In the genomic region with DNA sequence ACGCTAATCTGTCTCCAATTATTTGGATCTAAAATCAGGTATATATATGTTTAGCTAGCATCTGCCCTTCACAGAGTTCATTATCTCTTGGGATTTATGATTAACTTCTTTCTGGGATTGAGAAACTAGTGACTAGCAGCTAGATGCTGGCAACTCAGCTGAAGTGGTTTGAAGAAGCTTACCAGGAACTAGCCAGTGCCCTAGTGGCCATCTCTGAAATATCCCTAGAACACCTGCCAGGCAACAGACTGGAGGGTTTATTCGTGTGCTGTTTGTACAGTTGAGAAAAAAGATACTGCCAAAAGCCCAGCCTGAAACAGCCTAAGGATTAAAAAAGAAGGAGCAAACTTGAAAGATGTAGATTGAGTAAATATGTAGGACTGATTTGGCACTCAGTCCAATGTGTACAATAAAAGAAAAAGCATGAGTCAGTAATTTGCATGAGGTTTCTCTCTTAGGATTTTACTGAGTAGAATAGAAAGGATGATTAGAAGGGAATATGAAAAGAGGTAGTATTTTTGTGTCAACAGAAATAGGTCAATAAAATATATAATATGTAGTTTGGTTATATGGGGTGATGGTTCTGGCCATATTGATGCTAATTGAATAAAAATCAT, we compare ENCODE assay signal across 9 cellular contexts.
DNase-seq lines count a peak whose midpoint lies in the region; ATAC-seq, FAIRE-seq and TF ChIP-seq lines count a peak whose summit lies in the region.
"Had no signal": no experiment of that assay in that cellular context is flagged by ENCODE, and none has a peak within 500 bp of the region (broad histone marks: within the 10 kb centered on the region; RNA-seq: fewer than 3 reads in every experiment).

No MANE protein-coding gene starts in this region.

- H3K36me3 ChIP-seq in astrocyte (ENCODE audit: insufficient read depth, low read length) (no peaks in the 10 kb centered on the region), neural progenitor cell (no peaks in the 10 kb centered on the region), tibial artery (no peaks in the 10 kb centered on the region)

- H3K4me1 ChIP-seq in astrocyte (ENCODE audit: insufficient read depth, low read length) = no peaks in the 10 kb centered on the region
- peaks cover 53% of the 10 kb centered on the region for H3K4me1 ChIP-seq in neural progenitor cell
- no peaks in the 10 kb centered on the region for H3K4me1 ChIP-seq in tibial artery

- no peaks in the 10 kb centered on the region for H3K27me3 ChIP-seq in AG04450 (ENCODE audit: control insufficient read depth, insufficient read depth, low read length)
- H3K27me3 ChIP-seq in astrocyte (ENCODE audit: insufficient read depth, low read length) = no peaks in the 10 kb centered on the region
- H3K27me3 ChIP-seq in neural progenitor cell = no peaks in the 10 kb centered on the region
- no peaks in the 10 kb centered on the region for H3K27me3 ChIP-seq in tibial artery

- CTCF ChIA-PET in AG04450 (lab: Charles Lee) = interaction anchor here (1.0 kb wide), 1 partner anchor 10 kb away, joined by 3 read pairs; no protein-coding TSS in a partner anchor

- ATAC-seq in GM19351 (IDR thresholded peaks at IDR 0.05; ENCODE audit: unreplicated experiment) = peak; percentile 94
- ATAC-seq in HG03378 (IDR thresholded peaks at IDR 0.05; ENCODE audit: unreplicated experiment) = peak; percentile 86

- H3K9me3 ChIP-seq in AG04450 (ENCODE audit: control insufficient read depth, insufficient read depth, low read length) (peaks cover 3% of the 10 kb centered on the region; the same call in 1 of the 2 replicates), astrocyte (ENCODE audit: insufficient read depth, low read depth, low read length) (no peaks in the 10 kb centered on the region), neural progenitor cell (ENCODE audit: low read depth) (no peaks in the 10 kb centered on the region), tibial artery (no peaks in the 10 kb centered on the region)

- H2AFZ ChIP-seq in astrocyte (ENCODE audit: low read depth, low read length) (no peak overlapping the region), neural progenitor cell (replicated peaks) (peak overlapping the region; percentile 22)

- H3K27me3 Mint-ChIP-seq in astrocyte (ENCODE audit: low read depth, unreplicated experiment) (no peaks in the 10 kb centered on the region), neural progenitor cell (ENCODE audit: insufficient read depth, low read depth) (peaks cover 4% of the 10 kb centered on the region)

- no peak for DNase-seq in AG04450 (ENCODE audit: low read depth, low spot score)
- no peak for DNase-seq in astrocyte (ENCODE audit: low read depth)
- DNase-seq in neural progenitor cell (ENCODE audit: low spot score) = peak; percentile 58
- DNase-seq in tibial artery = no peak
- DNase-seq in dedifferentiated amniotic fluid mesenchymal stem cell (ENCODE audit: extremely low spot score) = no peak
- no peak for DNase-seq in stimulated activated CD4-positive, alpha-beta T cell treated with anti-CD3 and anti-CD28 coated beads, Interleukin-1b, Interleukin-23, amount 100 ng/mL, for 48 hours

- POLR2A ChIA-PET in AG04450 (lab: Yijun Ruan, JAX) = no interaction called here

- H4K20me1 ChIP-seq in astrocyte (ENCODE audit: insufficient read depth, low read length) (no peaks in the 10 kb centered on the region), neural progenitor cell (ENCODE audit: low read depth) (no peaks in the 10 kb centered on the region)

- H3K4me3 ChIP-seq in AG04450 (ENCODE audit: low read depth, low read length) (no peak overlapping the region), astrocyte (ENCODE audit: insufficient read depth, low read depth, low read length) (no peak overlapping the region), neural progenitor cell (no peak overlapping the region), tibial artery (no peak overlapping the region)

- H3K4me1 Mint-ChIP-seq in astrocyte (ENCODE audit: low read depth, unreplicated experiment) (peaks cover 6% of the 10 kb centered on the region), neural progenitor cell (peaks cover 35% of the 10 kb centered on the region)

- H3K36me3 Mint-ChIP-seq in astrocyte (ENCODE audit: low read depth, unreplicated experiment) (no peaks in the 10 kb centered on the region), neural progenitor cell (no peaks in the 10 kb centered on the region)

- H3K9me3 Mint-ChIP-seq in astrocyte (ENCODE audit: unreplicated experiment) (no peaks in the 10 kb centered on the region), neural progenitor cell (peaks cover 9% of the 10 kb centered on the region)

- intact Hi-C loops in tibial artery (cut with DNase I; ENCODE audit: low total_unique reads) = no loop called here

- H3K9ac ChIP-seq in astrocyte (ENCODE audit: low read length) = no peak overlapping the region
- H3K9ac ChIP-seq in neural progenitor cell = no peak overlapping the region

- H3K27ac Mint-ChIP-seq in astrocyte (ENCODE audit: unreplicated experiment) (no peak overlapping the region), neural progenitor cell (no peak overlapping the region)

- peaks cover 15% of the 10 kb centered on the region for H3F3A ChIP-seq in neural progenitor cell (ENCODE audit: low read depth)

- H3K4me3 Mint-ChIP-seq in astrocyte (ENCODE audit: unreplicated experiment) (no peak overlapping the region), neural progenitor cell (no peak overlapping the region)

- FAIRE-seq in astrocyte (lab: Jason Lieb, UNC) = no peak
- FAIRE-seq: G401.6 had no signal

- H3K27ac ChIP-seq in AG04450 (ENCODE audit: low read depth, low read length) (no peak overlapping the region), astrocyte (ENCODE audit: low read depth, low read length) (no peak overlapping the region), neural progenitor cell (no peak overlapping the region), tibial artery (no peak overlapping the region)

- peak; percentile 53 for TF ChIP-seq CTCF in AG04450 (IDR thresholded peaks at IDR 0.05; ENCODE audit: low read depth, low read length)
- TF ChIP-seq CTCF in astrocyte (IDR thresholded peaks at IDR 0.05; ENCODE audit: insufficient read depth, low read depth, low read length) = peak; percentile 29
- peak; percentile 65 for TF ChIP-seq CTCF in neural progenitor cell (IDR thresholded peaks at IDR 0.05)
- TF ChIP-seq CTCF in tibial artery (IDR thresholded peaks at IDR 0.05) = no peak

- H3K79me2 ChIP-seq in astrocyte (ENCODE audit: insufficient read depth, low read length) = no peaks in the 10 kb centered on the region
- no peaks in the 10 kb centered on the region for H3K79me2 ChIP-seq in neural progenitor cell (ENCODE audit: low read depth)

- no peak overlapping the region for H3K4me2 ChIP-seq in astrocyte (ENCODE audit: low read length)
- no peak overlapping the region for H3K4me2 ChIP-seq in neural progenitor cell

Comparison
In these comparisons a context has a peak if more than half of its experiments do, and no peak if none do; other contexts are left out.
1. CTCF ChIP-seq: peak in AG04450 (single experiment), astrocyte (single experiment) and neural progenitor cell (single experiment); none in tibial artery (0 of 2).